Comparison of ENCODE assay signal across 8 cellular contexts in the genomic region with DNA sequence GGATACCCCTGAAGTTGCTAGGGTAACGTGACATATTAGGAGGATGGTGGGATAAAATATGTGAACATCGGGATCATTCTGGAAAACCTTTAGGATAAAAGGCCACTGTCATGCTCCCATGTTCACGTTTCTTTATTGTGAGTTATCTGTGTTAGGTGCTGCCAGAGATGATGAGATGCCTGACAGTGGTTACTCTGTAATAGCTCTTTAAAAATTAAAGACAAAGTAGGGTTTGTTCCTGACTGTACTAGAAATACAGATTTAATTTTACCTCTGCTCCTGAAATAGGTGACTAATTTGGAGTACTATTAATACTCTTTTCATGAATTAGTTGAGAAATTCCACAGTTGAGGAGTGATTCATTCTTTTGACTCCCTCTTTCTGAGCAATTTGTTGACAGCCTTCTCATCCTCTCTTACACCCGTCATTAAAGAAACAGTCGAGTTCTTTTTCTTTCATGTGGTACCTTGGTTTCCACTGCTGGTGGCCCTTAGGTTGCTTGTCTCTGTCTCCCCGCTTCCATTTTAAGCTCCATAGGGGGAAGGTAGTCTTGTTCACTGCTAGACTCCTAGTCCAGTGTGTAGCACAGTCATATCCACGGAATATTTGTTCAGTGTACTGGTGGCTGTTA. TPM values are rescaled to one million over a fixed set of nuclear protein-coding genes. Genes with fewer than 3 reads are reported as not detected.
DNase-seq lines count a peak whose midpoint lies in the region; ATAC-seq and TF ChIP-seq lines count a peak whose summit lies in the region.

No MANE protein-coding gene starts in this region.

- peak; percentile 78 for DNase-seq in activated effector memory CD4-positive, alpha-beta T cell treated with anti-CD3 and anti-CD28 coated beads, Interleukin-2, amount 50 U/mL, for 16 hours
- DNase-seq in activated effector memory CD4-positive, alpha-beta T cell treated with Interleukin-2 at 50 U/mL for 16 hours: no peak
- DNase-seq in astrocyte of the hippocampus (ENCODE audit: low read depth, low spot score) (peak; percentile 75), mucosa of descending colon (no peak), transverse colon (no peak), NOMO-1 (lab: John Stamatoyannopoulos, UW; ENCODE audit: unreplicated experiment in 2 of 2) (no peak), NCI-H526 treated with DMSO at 0.1 percent for 48 hours (lab: John Stamatoyannopoulos, UW) (no peak), NCI-H128 (lab: John Stamatoyannopoulos, UW; ENCODE audit: unreplicated experiment) (no peak)

- H3K9me3 ChIP-seq in mucosa of descending colon: no peaks in the 10 kb centered on the region
- no peaks in the 10 kb centered on the region for H3K9me3 ChIP-seq in transverse colon

- H3K4me1 ChIP-seq in mucosa of descending colon (ENCODE audit: low read depth) (peaks cover 45% of the 10 kb centered on the region), transverse colon (peaks cover 28 to 54% (median 49%) of the 10 kb centered on the region in 4 donors)

- H3K36me3 ChIP-seq in mucosa of descending colon (ENCODE audit: low read depth) (no peaks in the 10 kb centered on the region), transverse colon (no peaks in the 10 kb centered on the region)

- TF ChIP-seq CTCF in mucosa of descending colon (IDR thresholded peaks at IDR 0.05) (no peak), transverse colon (IDR thresholded peaks at IDR 0.05) (no peak)

- H3K4me3 ChIP-seq in mucosa of descending colon: no peak overlapping the region
- no peak overlapping the region for H3K4me3 ChIP-seq in transverse colon

- 60 to 70% methylated on average over 6 to 7 of the region's 7 CpGs for WGBS in transverse colon (ENCODE audit: low coverage in 1 of 2), 2 donors

- peak overlapping the region; percentile 88 to 93 (median 88) for H3K27ac ChIP-seq in transverse colon

- no peak for TF ChIP-seq EP300 in transverse colon (IDR thresholded peaks at IDR 0.05; ENCODE audit: low read depth)

- TF ChIP-seq POLR2A in transverse colon (IDR thresholded peaks at IDR 0.05): no peak

- ATAC-seq in mucosa of descending colon: peak; percentile 10

- intact Hi-C loops in mucosa of descending colon (cut with DNase I, micrococcal nuclease): no loop called here
- intact Hi-C loops in transverse colon (cut with DNase I; ENCODE audit: low total_unique reads): loop anchor here (10.0 kb wide), 1 partner anchor 46 kb away; no protein-coding TSS in a partner anchor

- H3K27me3 ChIP-seq in transverse colon: no peaks in the 10 kb centered on the region

- in situ Hi-C loops in transverse colon (cut with MboI; ENCODE audit: low pct_ligation_motif_present in 1 of 4, low pct_unique_long_range_greater_than_20kb in 1 of 4, low sequenced_read_pairs in 3 of 4): loop anchor here in 1 of 4 donors (10.0 kb wide), 1 partner anchor 86 kb away; no protein-coding TSS in a partner anchor

RNA-seq across cellular contexts. Expression of a gene that starts 28.4 kb away (rescaled TPM):
- total RNA-seq in mucosa of descending colon (100 to 1,000 TPM in 1 of 3 donors, 10 to 100 TPM in 2; 41.7 to 133 (median 66.4) TPM), transverse colon (10 to 100 TPM; 27.3 to 85.4 (median 51.8) TPM)

RNA-seq across cellular contexts. Expression of a gene that starts 45.4 kb away (rescaled TPM):
- 10 to 100 TPM; 44.4 to 53.4 (median 52.8) TPM for total RNA-seq in mucosa of descending colon
- 10 to 100 TPM; 25.4 to 32.2 (median 28.0) TPM for total RNA-seq in transverse colon

Comparison
In these comparisons a context has a peak if more than half of its experiments do, and no peak if none do; other contexts are left out.
1. DNase-seq: peak in activated effector memory CD4-positive, alpha-beta T cell treated with anti-CD3 and anti-CD28 coated beads, Interleukin-2, amount 50 U/mL, for 16 hours (single experiment) and astrocyte of the hippocampus (single experiment); none in activated effector memory CD4-positive, alpha-beta T cell treated with Interleukin-2 at 50 U/mL for 16 hours (single experiment), mucosa of descending colon (0 of 3), transverse colon (single experiment), NOMO-1 (0 of 2), NCI-H526 treated with DMSO at 0.1 percent for 48 hours (single experiment) and NCI-H128 (single experiment).